Comparison of ENCODE assay signal across 20 cellular contexts in genomic region chr7:93350338-93350737, GRCh38.
"Had no signal": no experiment of that assay in that cellular context is flagged by ENCODE, and none has a peak within 500 bp of the region (broad histone marks: within the 10 kb centered on the region; RNA-seq: fewer than 3 reads in every experiment).

No MANE protein-coding gene starts in this region.

- H3K4me1 ChIP-seq: right lobe of liver, transverse colon, uterus had no signal

- H3K27ac Mint-ChIP-seq: activated CD4-positive, alpha-beta T cell treated with anti-CD3 and anti-CD28 coated beads, Interleukin-2, amount 10 ng/mL, durations not matched to agents 7 days and 5 days; brain had no signal

- H3K36me3 ChIP-seq: right lobe of liver, uterus had no signal

- ATAC-seq: esophagus mucosa, left cardiac atrium, right lobe of liver had no signal

- DNase-seq: activated CD4-positive, alpha-beta T cell treated with anti-CD3 and anti-CD28 coated beads, Interleukin-2, amount 10 ng/mL, durations not matched to agents 7 days and 5 days; activated CD8-positive, alpha-beta memory T cell treated with anti-CD3 and anti-CD28 coated beads for 24 hours; activated CD8-positive, alpha-beta memory T cell treated with anti-CD3 and anti-CD28 coated beads, Interleukin-2, amount 50 U/mL, for 4 hours; activated gamma-delta T cell; aorta; caudate nucleus; dermis blood vessel endothelial cell; effector memory CD4-positive, alpha-beta T cell; hippocampal formation; left cardiac atrium; mesenchymal stem cell; occipital lobe; right lobe of liver; stimulated activated CD4-positive, alpha-beta T cell treated with anti-CD3 and anti-CD28 coated beads, Interleukin-1b, Interleukin-23, amount 100 ng/mL, for 48 hours; transverse colon; uterus had no signal

- H3K9me3 Mint-ChIP-seq: activated CD4-positive, alpha-beta T cell treated with anti-CD3 and anti-CD28 coated beads, Interleukin-2, amount 10 ng/mL, durations not matched to agents 7 days and 5 days; neural crest cell had no signal

- H3K4me3 Mint-ChIP-seq: activated CD4-positive, alpha-beta T cell treated with anti-CD3 and anti-CD28 coated beads, Interleukin-2, amount 10 ng/mL, durations not matched to agents 7 days and 5 days; brain; neural crest cell had no signal

- H3K4me3 ChIP-seq: right lobe of liver, skin epidermis, transverse colon, uterus had no signal

- H3K9me3 ChIP-seq: right lobe of liver, transverse colon, uterus had no signal

- H3K27me3 ChIP-seq: right lobe of liver, transverse colon, uterus had no signal

- H3K27ac ChIP-seq: right lobe of liver, skin epidermis, transverse colon, uterus had no signal

- H3K4me1 Mint-ChIP-seq: brain, neural crest cell had no signal

- H3K27me3 Mint-ChIP-seq: activated CD4-positive, alpha-beta T cell treated with anti-CD3 and anti-CD28 coated beads, Interleukin-2, amount 10 ng/mL, durations not matched to agents 7 days and 5 days; brain had no signal
